20 cellular contexts compared by ENCODE assay signal in the genomic region with DNA sequence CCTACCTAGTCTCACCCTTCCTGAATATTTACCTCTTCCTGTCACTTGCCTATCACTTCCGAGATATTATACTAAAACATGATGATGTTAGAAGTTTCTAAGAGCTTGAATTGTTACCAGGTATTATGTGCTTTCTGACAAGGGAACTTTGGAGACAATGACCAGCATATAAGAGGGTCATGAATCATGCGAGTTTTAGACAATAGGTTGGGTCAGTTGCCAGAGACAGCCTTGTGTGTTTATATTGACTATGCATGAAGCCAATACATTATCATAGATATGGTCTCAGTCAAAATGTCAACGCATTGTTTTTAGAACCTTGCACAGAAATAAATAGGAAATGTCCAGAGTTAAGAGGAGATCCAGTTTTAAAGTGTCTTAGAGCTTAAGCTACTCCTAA.
"Had no signal": no experiment of that assay in that cellular context is flagged by ENCODE, and none has a peak within 500 bp of the region (broad histone marks: within the 10 kb centered on the region; RNA-seq: fewer than 3 reads in every experiment).

No MANE protein-coding gene starts in this region.

- H3K4me1 ChIP-seq: SJSA1 had no signal

- ATAC-seq: K562 had no signal

- DNase-seq: Kasumi-1, MM.1S, NCI-H1092 treated with DMSO at 0.1 percent for 48 hours, NCI-H1436, NCI-H187, NCI-H2029, NCI-H2081 treated with DMSO at 0.1 percent for 48 hours, NCI-H2171, NCI-H226, NCI-H446, NCI-H510A treated with DMSO at 0.1 percent for 48 hours, NCI-H526, NCI-H774, SIG-M5 had no signal

- H3K4me3 ChIP-seq: K562, SJSA1, SK-N-MC had no signal

- H3K36me3 ChIP-seq: SJSA1 had no signal

- H3K9me3 ChIP-seq: SJSA1 had no signal

- H3K27me3 ChIP-seq: SJSA1 had no signal

- H3K27ac ChIP-seq: HL-60, KMS-11, RWPE1, SJSA1, SK-N-MC had no signal
